Comparison of ENCODE assay signal across 1 cellular context in genomic region chr15:67839358-67839928, GRCh38.
TF ChIP-seq lines count a peak whose summit lies in the region.

No MANE protein-coding gene starts in this region.

TF ChIP-seq in K562, 482 proteins besides CTCF, POLR2A, EP300 and RAD21 (continued from another document and continues in another):
- TF ChIP-seq TCF15 (CRISPR knock-in tag; IDR thresholded peaks at IDR 0.05) (no peak), YY1 (IDR thresholded peaks at IDR 0.05; ENCODE audit: borderline replicate concordance in 1 of 3, control insufficient read depth in 1 of 3, extremely low read depth in 1 of 3, insufficient read depth in 3 of 3, insufficient read length in 1 of 3, insufficient replicate concordance in 2 of 3, low read depth in 1 of 3, low read length in 2 of 3) (no peak), TBL1XR1 (IDR thresholded peaks at IDR 0.05; ENCODE audit: low read length in 2 of 2) (no peak), NR1H2 (CRISPR knock-in tag; IDR thresholded peaks at IDR 0.05) (no peak), RCOR1 (IDR thresholded peaks at IDR 0.05; ENCODE audit: borderline replicate concordance in 1 of 2, low read depth in 2 of 2, low read length in 2 of 2) (no peak), ASH1L (IDR thresholded peaks at IDR 0.05; ENCODE audit: borderline replicate concordance, low read depth, partially characterized antibody) (no peak), ZBTB7A (IDR thresholded peaks at IDR 0.05; ENCODE audit: borderline replicate concordance, control insufficient read depth, low read depth, low read length) (no peak), BRD9 (IDR thresholded peaks at IDR 0.05; ENCODE audit: low read depth, partially characterized antibody) (no peak), NFE2L1 (tag; IDR thresholded peaks at IDR 0.05; ENCODE audit: borderline replicate concordance, low read depth) (peak; percentile 28; the same call in 1 of the 2 replicates), SMAD3 (CRISPR knock-in tag; conservative IDR thresholded peaks at IDR 0.05) (no peak), SIN3A (IDR thresholded peaks at IDR 0.05; ENCODE audit: borderline replicate concordance in 2 of 2, control insufficient read depth in 1 of 2, low read depth in 2 of 2, low read length in 2 of 2) (no peak), ESRRB (CRISPR knock-in tag; IDR thresholded peaks at IDR 0.05; ENCODE audit: borderline replicate concordance) (no peak), SNIP1 (IDR thresholded peaks at IDR 0.05; ENCODE audit: low read depth) (no peak), ZNF445 (CRISPR knock-in tag; IDR thresholded peaks at IDR 0.05; ENCODE audit: low read depth) (no peak), TGIF2 (CRISPR knock-in tag; IDR thresholded peaks at IDR 0.05) (no peak), NBN (IDR thresholded peaks at IDR 0.05; ENCODE audit: low read depth) (0 out of 2 replicates have a peak, but pooled peaks have one; percentile 66), ZNF717 (CRISPR knock-in tag; IDR thresholded peaks at IDR 0.05) (no peak), ZNF384 (IDR thresholded peaks at IDR 0.05; ENCODE audit: low read depth, low read length) (peak; percentile 47; the same call in 1 of the 2 replicates), TARDBP (IDR thresholded peaks at IDR 0.05) (no peak), TEAD4 (IDR thresholded peaks at IDR 0.05; ENCODE audit: low read length) (no peak), TEAD4 (CRISPR knock-in tag; IDR thresholded peaks at IDR 0.05; ENCODE audit: borderline replicate concordance) (no peak), SNAPC5 (CRISPR knock-in tag; IDR thresholded peaks at IDR 0.05) (no peak), PYGO2 (tag; IDR thresholded peaks at IDR 0.05) (0 out of 2 replicates have a peak, but pooled peaks have one; percentile 25), C11orf30 (IDR thresholded peaks at IDR 0.05; ENCODE audit: low read depth) (no peak), MTA2 (IDR thresholded peaks at IDR 0.05; ENCODE audit: low read depth) (no peak), MAFG (tag; conservative IDR thresholded peaks at IDR 0.05) (no peak), BACH1 (tag; IDR thresholded peaks at IDR 0.05) (no peak), PBX2 (CRISPR knock-in tag; IDR thresholded peaks at IDR 0.05; ENCODE audit: low read depth) (no peak), PBX2 (tag; conservative IDR thresholded peaks at IDR 0.05; ENCODE audit: low read depth) (peak; percentile 46; the same call in 1 of the 2 replicates), NEUROD1 (IDR thresholded peaks at IDR 0.05; ENCODE audit: borderline replicate concordance, low read depth, low read length, partially characterized antibody) (no peak), TCF3 (CRISPR knock-in tag; IDR thresholded peaks at IDR 0.05) (no peak), SIRT6 (IDR thresholded peaks at IDR 0.05; ENCODE audit: low read depth, low read length) (no peak), TEAD1 (CRISPR knock-in tag; IDR thresholded peaks at IDR 0.05) (no peak), REST (CRISPR knock-in tag; IDR thresholded peaks at IDR 0.05; ENCODE audit: low read depth) (no peak), ZNF134 (CRISPR knock-in tag; conservative IDR thresholded peaks at IDR 0.05) (no peak), ZKSCAN1 (IDR thresholded peaks at IDR 0.05; ENCODE audit: low read depth, low read length) (no peak), E2F8 (IDR thresholded peaks at IDR 0.05; ENCODE audit: low read depth, partially characterized antibody) (no peak), GTF3C2 (IDR thresholded peaks at IDR 0.05; ENCODE audit: borderline replicate concordance, extremely low read depth, insufficient read length) (no peak), MBD1 (CRISPR knock-in tag; IDR thresholded peaks at IDR 0.05) (peak; percentile 14; the same call in 1 of the 2 replicates), USF1 (CRISPR knock-in tag; IDR thresholded peaks at IDR 0.05) (no peak), ZBTB5 (IDR thresholded peaks at IDR 0.05) (no peak), KAT8 (IDR thresholded peaks at IDR 0.05; ENCODE audit: low read depth) (no peak), ZBTB49 (CRISPR knock-in tag; IDR thresholded peaks at IDR 0.05; ENCODE audit: borderline replicate concordance) (no peak), KAT2B (IDR thresholded peaks at IDR 0.05; ENCODE audit: low read depth, low read length) (no peak)
